In the genomic region with DNA sequence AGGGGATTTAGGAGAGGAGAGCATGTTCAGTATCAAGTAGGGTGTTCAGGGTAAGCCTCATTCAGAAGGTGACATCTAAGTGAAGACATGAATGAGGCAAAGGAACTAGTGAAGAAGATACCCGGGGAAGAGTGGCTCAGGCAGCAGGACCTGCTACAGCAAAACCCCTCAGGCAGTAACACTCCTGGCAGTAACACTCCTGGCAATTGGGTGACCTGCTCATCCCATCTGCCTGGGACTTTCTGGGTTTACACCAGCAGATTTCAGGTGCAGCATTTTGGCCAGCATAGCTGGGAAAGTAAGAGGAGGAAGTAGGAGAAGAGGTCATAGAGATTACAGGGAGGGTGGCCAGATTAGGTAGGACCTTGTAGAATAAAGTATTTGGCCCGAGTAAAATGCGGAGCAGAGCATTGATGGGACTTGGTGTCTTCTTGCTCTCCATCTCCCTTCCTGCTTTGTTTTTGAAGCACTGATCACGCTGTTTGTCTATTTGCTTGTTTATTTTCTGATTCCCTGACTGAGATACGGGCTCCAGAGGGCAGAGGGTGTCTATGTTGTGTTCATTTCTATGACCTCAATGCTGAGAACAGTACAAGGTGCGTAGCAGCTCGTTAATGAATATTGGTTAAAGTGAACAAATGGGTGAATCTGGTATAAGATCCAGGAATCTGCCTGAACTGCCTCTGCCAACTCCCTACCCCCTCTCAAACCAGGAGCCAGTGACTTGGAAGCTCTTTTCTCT, we compare ENCODE assay signal across 29 cellular contexts.
"Had no signal": no experiment of that assay in that cellular context is flagged by ENCODE, and none has a peak within 500 bp of the region (broad histone marks: within the 10 kb centered on the region; RNA-seq: fewer than 3 reads in every experiment).

No MANE protein-coding gene starts in this region.

- H3K4me2 ChIP-seq: SK-N-SH had no signal

- H3K4me3 Mint-ChIP-seq: activated CD4-positive, alpha-beta memory T cell treated with anti-CD3 and anti-CD28 coated beads for 36 hours; activated CD4-positive, alpha-beta T cell treated with anti-CD3 and anti-CD28 coated beads, Interleukin-2, amount 10 ng/mL, durations not matched to agents 7 days and 5 days; activated naive CD8-positive, alpha-beta T cell treated with anti-CD3 and anti-CD28 coated beads, Interleukin-2, amount 50 U/mL, for 24 hours; activated T-helper 1 cell treated with anti-CD3 and anti-CD28 coated beads, Interleukin-12 subunit alpha, Interleukin-12 subunit beta, Interleukin-2, Interleukin-4 antibody, amounts not matched to agents 30 ng/mL and 10 ng/mL and 1 ng/mL, durations not matched to agents 14 hours and 24 hours and 36 hours; brain; central memory CD8-positive, alpha-beta T cell had no signal

- ATAC-seq: activated naive CD4-positive, alpha-beta T cell treated with anti-CD3 and anti-CD28 coated beads, Interleukin-2, amount 50 U/mL, for 72 hours; activated naive CD8-positive, alpha-beta T cell treated with anti-CD3 and anti-CD28 coated beads, Interleukin-2, amount 50 U/mL, for 24 hours; Panc1; Right ventricle myocardium inferior had no signal

- H3K27ac Mint-ChIP-seq: activated CD4-positive, alpha-beta memory T cell treated with anti-CD3 and anti-CD28 coated beads for 36 hours; activated CD4-positive, alpha-beta T cell treated with anti-CD3 and anti-CD28 coated beads, Interleukin-2, amount 10 ng/mL, durations not matched to agents 7 days and 5 days; activated naive CD4-positive, alpha-beta T cell treated with anti-CD3 and anti-CD28 coated beads, Interleukin-2, amount 50 U/mL, for 72 hours; activated naive CD8-positive, alpha-beta T cell treated with anti-CD3 and anti-CD28 coated beads, Interleukin-2, amount 50 U/mL, for 24 hours; activated T-helper 1 cell treated with anti-CD3 and anti-CD28 coated beads, Interleukin-12 subunit alpha, Interleukin-12 subunit beta, Interleukin-2, Interleukin-4 antibody, amounts not matched to agents 30 ng/mL and 10 ng/mL and 1 ng/mL, durations not matched to agents 14 hours and 24 hours and 36 hours had no signal

- H3K27me3 ChIP-seq: ascending aorta had no signal

- H3K9me2 ChIP-seq: SK-N-SH had no signal

- H3K4me1 Mint-ChIP-seq: activated CD4-positive, alpha-beta T cell treated with anti-CD3 and anti-CD28 coated beads, Interleukin-2, amount 10 ng/mL, durations not matched to agents 7 days and 5 days; activated naive CD8-positive, alpha-beta T cell treated with anti-CD3 and anti-CD28 coated beads, Interleukin-2, amount 50 U/mL, for 24 hours; central memory CD8-positive, alpha-beta T cell had no signal

- H3K36me3 Mint-ChIP-seq: activated CD4-positive, alpha-beta memory T cell treated with anti-CD3 and anti-CD28 coated beads for 36 hours; activated naive CD4-positive, alpha-beta T cell treated with anti-CD3 and anti-CD28 coated beads, Interleukin-2, amount 50 U/mL, for 72 hours; brain had no signal

- H3K9me3 Mint-ChIP-seq: activated CD4-positive, alpha-beta memory T cell treated with anti-CD3 and anti-CD28 coated beads for 36 hours; activated CD4-positive, alpha-beta T cell treated with anti-CD3 and anti-CD28 coated beads, Interleukin-2, amount 10 ng/mL, durations not matched to agents 7 days and 5 days; activated naive CD4-positive, alpha-beta T cell treated with anti-CD3 and anti-CD28 coated beads, Interleukin-2, amount 50 U/mL, for 72 hours; activated naive CD8-positive, alpha-beta T cell treated with anti-CD3 and anti-CD28 coated beads, Interleukin-2, amount 50 U/mL, for 24 hours; activated T-helper 1 cell treated with anti-CD3 and anti-CD28 coated beads, Interleukin-12 subunit alpha, Interleukin-12 subunit beta, Interleukin-2, Interleukin-4 antibody, amounts not matched to agents 30 ng/mL and 10 ng/mL and 1 ng/mL, durations not matched to agents 14 hours and 24 hours and 36 hours; central memory CD8-positive, alpha-beta T cell had no signal

- DNase-seq: activated CD4-positive, alpha-beta memory T cell treated with anti-CD3 and anti-CD28 coated beads for 36 hours; activated CD4-positive, alpha-beta T cell treated with anti-CD3 and anti-CD28 coated beads, Interleukin-2, amount 10 ng/mL, durations not matched to agents 7 days and 5 days; activated CD4-positive, CD25-positive, alpha-beta regulatory T cell; activated CD8-positive, alpha-beta memory T cell treated with anti-CD3 and anti-CD28 coated beads for 24 hours; activated effector memory CD4-positive, alpha-beta T cell treated with Interleukin-2 at 50 U/mL for 16 hours; activated naive CD4-positive, alpha-beta T cell treated with Interleukin-2 at 50 U/mL for 16 hours; activated naive CD8-positive, alpha-beta T cell treated with anti-CD3 and anti-CD28 coated beads, Interleukin-2, amount 50 U/mL, for 24 hours; activated T-cell treated with anti-CD3 and anti-CD28 coated beads, Interleukin-2, amount 50 U/mL, for 1 hour; amniotic stem cell; Kasumi-1; NCI-H1092; NCI-H1417; NCI-H187; NCI-H2081; NCI-H510A treated with DMSO at 0.1 percent for 48 hours; NCI-H69; NK-92 treated with Interleukin-12 subunit alpha and Interleukin-12 subunit beta, amount 100 ng/mL, for 24 hours; OCI-M1; RPMI8226; SK-N-SH; T-helper 1 cell had no signal

- H3K9ac ChIP-seq: SK-N-SH had no signal

- H3K9me3 ChIP-seq: ascending aorta, SK-N-SH had no signal

- H3K27ac ChIP-seq: ascending aorta, VCaP had no signal

- H3K4me1 ChIP-seq: ascending aorta had no signal

- H3K4me3 ChIP-seq: ascending aorta had no signal

- H3K36me3 ChIP-seq: ascending aorta had no signal

- H3K27me3 Mint-ChIP-seq: activated CD4-positive, alpha-beta T cell treated with anti-CD3 and anti-CD28 coated beads, Interleukin-2, amount 10 ng/mL, durations not matched to agents 7 days and 5 days had no signal
